In genomic region chr2:166134252-166135151, GRCh38 we compare ENCODE assay signal across 19 cellular contexts. TPM values are rescaled to one million over a fixed set of nuclear protein-coding genes. Genes with fewer than 3 reads are reported as not detected.
DNase-seq lines count a peak whose midpoint lies in the region; ATAC-seq, FAIRE-seq and TF ChIP-seq lines count a peak whose summit lies in the region.
"Had no signal": no experiment of that assay in that cellular context is flagged by ENCODE, and none has a peak within 500 bp of the region (broad histone marks: within the 10 kb centered on the region; RNA-seq: fewer than 3 reads in every experiment).

No MANE protein-coding gene starts in this region.

- no peak overlapping the region for H3K4me3 ChIP-seq in left lung

- peak; percentile 38 for FAIRE-seq in D721Med (lab: Jason Lieb, UNC)
- FAIRE-seq: GM12891, RCC 7860 had no signal

- ATAC-seq in left lung: peak; percentile 94
- ATAC-seq in stimulated activated naive B cell treated with anti-CD40 and anti-IgM and Interleukin-4, amounts not matched to agents 10 μg/mL and 1 μg/mL and 100 μg/mL, for 72 hours (replicated peaks): no peak

- in situ Hi-C loops in SK-MEL-5 (cut with HindIII; ENCODE audit: low pct_unique_long_range_greater_than_20kb, low sequenced_read_pairs): no loop called here

- H3K36me3 Mint-ChIP-seq in stimulated activated naive B cell treated with anti-CD40 and anti-IgM and Interleukin-4, amounts not matched to agents 10 μg/mL and 1 μg/mL and 100 μg/mL, for 72 hours: peaks cover 0 to 5% of the 10 kb centered on the region in 2 donors
- H3K36me3 Mint-ChIP-seq: CD4-positive, alpha-beta memory T cell had no signal

- no peaks in the 10 kb centered on the region for H3K4me1 Mint-ChIP-seq in stimulated activated naive B cell treated with anti-CD40 and anti-IgM and Interleukin-4, amounts not matched to agents 10 μg/mL and 1 μg/mL and 100 μg/mL, for 72 hours
- H3K4me1 Mint-ChIP-seq: CD4-positive, alpha-beta memory T cell had no signal

- no peak overlapping the region for H3K4me3 Mint-ChIP-seq in stimulated activated naive B cell treated with anti-CD40 and anti-IgM and Interleukin-4, amounts not matched to agents 10 μg/mL and 1 μg/mL and 100 μg/mL, for 72 hours
- H3K4me3 Mint-ChIP-seq: CD4-positive, alpha-beta memory T cell had no signal

- no peaks in the 10 kb centered on the region for H3K4me1 ChIP-seq in left lung

- peaks cover 0 to 7% of the 10 kb centered on the region in 2 donors for H3K27me3 ChIP-seq in left lung

- H3K27me3 Mint-ChIP-seq in stimulated activated naive B cell treated with anti-CD40 and anti-IgM and Interleukin-4, amounts not matched to agents 10 μg/mL and 1 μg/mL and 100 μg/mL, for 72 hours: peaks cover 19 to 27% of the 10 kb centered on the region in 2 donors

- H3K9me3 ChIP-seq in left lung: no peaks in the 10 kb centered on the region
- H3K9me3 ChIP-seq: SK-N-SH had no signal

- no peak for DNase-seq in D721Med (ENCODE audit: insufficient read length, low spot score)
- peak; percentile 79 for DNase-seq in SK-MEL-5 (ENCODE audit: low read depth, low spot score)
- DNase-seq in left lung: no peak
- DNase-seq in stimulated activated naive B cell treated with anti-CD40 and anti-IgM and Interleukin-4, amounts not matched to agents 10 μg/mL and 1 μg/mL and 100 μg/mL, for 72 hours: no peak
- no peak for DNase-seq in stimulated activated CD8-positive, alpha-beta memory T cell treated with anti-CD3 and anti-CD28 coated beads, Interleukin-4, amount 100 ng/mL, for 48 hours
- no peak for DNase-seq in NCI-H510A treated with DMSO at 0.1 percent for 48 hours (lab: John Stamatoyannopoulos, UW)
- no peak for DNase-seq in posterior cingulate gyrus
- DNase-seq: CD4-positive, alpha-beta memory T cell; GF-D8; NCI-H1092 treated with DMSO at 0.1 percent for 48 hours; NCI-H1694; NCI-H524 treated with DMSO at 0.1 percent for 48 hours; Right ventricle myocardium superior; SK-N-SH had no signal

- no peak overlapping the region for H3K27ac Mint-ChIP-seq in stimulated activated naive B cell treated with anti-CD40 and anti-IgM and Interleukin-4, amounts not matched to agents 10 μg/mL and 1 μg/mL and 100 μg/mL, for 72 hours
- H3K27ac Mint-ChIP-seq: CD4-positive, alpha-beta memory T cell had no signal

- peaks cover 5 to 9% of the 10 kb centered on the region in 2 donors for H3K9me3 Mint-ChIP-seq in stimulated activated naive B cell treated with anti-CD40 and anti-IgM and Interleukin-4, amounts not matched to agents 10 μg/mL and 1 μg/mL and 100 μg/mL, for 72 hours

- TF ChIP-seq CTCF in D721Med (IDR thresholded peaks at IDR 0.05; ENCODE audit: insufficient read depth, missing control alignments) (no peak), left lung (IDR thresholded peaks at IDR 0.05) (no peak)

- intact Hi-C loops in left lung (cut with DNase I): no loop called here
- intact Hi-C loops in posterior cingulate gyrus (cut with DNase I): no loop called here

- no peaks in the 10 kb centered on the region for H3K36me3 ChIP-seq in left lung

- H3K27ac ChIP-seq in left lung: no peak overlapping the region
- H3K27ac ChIP-seq: KMS-11 had no signal

RNA-seq across cellular contexts. Expression of gene SCN1A, which starts 6.7 kb away (rescaled TPM):
- 0.48 and 0.77 TPM in 2 replicates for total RNA-seq in SK-MEL-5 (2014; rRNA removed; shearing (Covaris generic))
- polyA plus RNA-seq in SK-MEL-5 (2015; cell fraction: cytosol; rRNA removed): 0.31 and 0.43 TPM in 2 replicates
- 7.2 and 13.3 TPM in 2 replicates for polyA plus RNA-seq in SK-MEL-5 (2015; cell fraction: nucleus; rRNA removed)
- total RNA-seq in left lung: 10 to 100 TPM in 1 of 2 donors, 1 to 10 TPM in 1; 7.1 to 18.0 TPM
- total RNA-seq: CD4-positive, alpha-beta memory T cell; Daoy; M059J had no signal
- polyA plus RNA-seq: CD4-positive, alpha-beta memory T cell; SK-N-SH had no signal
